In the genomic region with DNA sequence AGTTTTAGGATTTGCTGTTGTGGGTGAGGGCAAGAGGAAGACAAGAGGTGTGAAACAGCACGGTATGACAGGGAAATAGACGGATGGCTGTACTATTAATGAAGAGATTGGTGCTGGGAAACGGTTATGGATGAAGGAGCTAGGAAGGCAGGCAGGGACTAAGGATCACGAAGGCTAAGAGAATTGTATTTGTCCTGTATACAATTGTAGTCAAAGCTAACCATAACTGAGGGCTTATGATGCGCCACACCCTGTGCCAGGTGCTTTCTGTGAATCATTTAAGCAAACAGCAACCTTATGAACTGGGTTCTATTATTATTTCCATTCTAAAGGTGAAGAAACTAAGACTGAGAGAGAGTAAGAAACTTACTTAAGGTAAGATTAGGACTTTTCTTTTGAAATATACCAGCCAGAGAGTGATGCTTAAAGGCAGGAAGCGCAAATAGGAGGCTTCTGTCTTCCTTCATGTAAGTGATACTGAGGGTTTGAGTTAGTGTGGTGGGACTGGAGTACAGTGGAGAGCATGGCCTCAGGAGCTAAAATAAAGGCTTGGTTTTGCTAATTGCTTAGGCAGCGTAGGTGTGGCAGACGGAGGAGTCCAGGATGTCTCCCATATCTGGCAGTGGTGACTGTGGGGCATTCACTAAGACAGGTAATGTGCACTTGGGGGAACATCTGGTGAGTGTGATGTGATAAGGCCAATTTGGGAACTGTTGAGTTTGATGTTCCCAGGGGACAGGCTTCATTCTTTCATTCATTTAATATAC, we compare ENCODE assay signal across 21 cellular contexts.
DNase-seq lines count a peak whose midpoint lies in the region; ATAC-seq, FAIRE-seq and TF ChIP-seq lines count a peak whose summit lies in the region.
"Had no signal": no experiment of that assay in that cellular context is flagged by ENCODE, and none has a peak within 500 bp of the region (broad histone marks: within the 10 kb centered on the region; RNA-seq: fewer than 3 reads in every experiment).

No MANE protein-coding gene starts in this region.

- H3K27me3 ChIP-seq in BE2C (no peaks in the 10 kb centered on the region), bronchial epithelial cell (ENCODE audit: control insufficient read depth, insufficient read depth, low read length) (no peaks in the 10 kb centered on the region), left lung (no peaks in the 10 kb centered on the region)
- H3K27me3 ChIP-seq: stomach had no signal

- peak overlapping the region in 1 of 2 donors; percentile 41 for H3K27ac ChIP-seq in left lung
- H3K27ac ChIP-seq: KMS-11 had no signal

- H3K36me3 Mint-ChIP-seq in activated naive CD4-positive, alpha-beta T cell treated with anti-CD3 and anti-CD28 coated beads for 36 hours (ENCODE audit: low read depth) = peaks cover 12% of the 10 kb centered on the region
- H3K36me3 Mint-ChIP-seq: activated naive CD4-positive, alpha-beta T cell treated with anti-CD3 and anti-CD28 coated beads, Interleukin-2, amount 50 U/mL, for 72 hours had no signal

- no peaks in the 10 kb centered on the region for H3K9me3 Mint-ChIP-seq in activated naive CD4-positive, alpha-beta T cell treated with anti-CD3 and anti-CD28 coated beads for 36 hours
- H3K9me3 Mint-ChIP-seq: activated naive CD4-positive, alpha-beta T cell treated with anti-CD3 and anti-CD28 coated beads, Interleukin-2, amount 50 U/mL, for 72 hours had no signal

- ATAC-seq in left lung = peak; percentile 66
- no peak for ATAC-seq in HG02884 (IDR thresholded peaks at IDR 0.05; ENCODE audit: unreplicated experiment)
- ATAC-seq: activated naive CD4-positive, alpha-beta T cell treated with anti-CD3 and anti-CD28 coated beads, Interleukin-2, amount 50 U/mL, for 72 hours; Panc1 had no signal

- no peak for FAIRE-seq in bronchial epithelial cell (lab: Jason Lieb, UNC)
- FAIRE-seq: G401.6, GM12892, H1 had no signal

- H3K4me1 Mint-ChIP-seq in activated naive CD4-positive, alpha-beta T cell treated with anti-CD3 and anti-CD28 coated beads for 36 hours (ENCODE audit: low read depth) = no peaks in the 10 kb centered on the region

- peaks cover 29% of the 10 kb centered on the region for H3K4me1 ChIP-seq in BE2C
- peaks cover 0 to 5% of the 10 kb centered on the region in 2 donors for H3K4me1 ChIP-seq in left lung

- H3K4me3 ChIP-seq in BE2C (ENCODE audit: low read depth, low read length) = no peak overlapping the region
- H3K4me3 ChIP-seq in bronchial epithelial cell (ENCODE audit: low read depth, low read length) = no peak overlapping the region
- H3K4me3 ChIP-seq in left lung = no peak overlapping the region
- H3K4me3 ChIP-seq: stomach had no signal

- no peaks in the 10 kb centered on the region for H3K9me3 ChIP-seq in BE2C
- no peaks in the 10 kb centered on the region for H3K9me3 ChIP-seq in left lung
- H3K9me3 ChIP-seq: stomach had no signal

- no peak overlapping the region for H3K4me3 Mint-ChIP-seq in activated naive CD4-positive, alpha-beta T cell treated with anti-CD3 and anti-CD28 coated beads for 36 hours

- H3K27me3 Mint-ChIP-seq in activated naive CD4-positive, alpha-beta T cell treated with anti-CD3 and anti-CD28 coated beads for 36 hours (ENCODE audit: low read depth) = no peaks in the 10 kb centered on the region

- H3K36me3 ChIP-seq in BE2C = no peaks in the 10 kb centered on the region
- no peaks in the 10 kb centered on the region for H3K36me3 ChIP-seq in bronchial epithelial cell (ENCODE audit: control insufficient read depth, insufficient read depth, low read length)
- peaks cover 0 to 11% of the 10 kb centered on the region in 2 donors for H3K36me3 ChIP-seq in left lung

- CTCF ChIA-PET in activated naive CD4-positive, alpha-beta T cell treated with anti-CD3 and anti-CD28 coated beads for 36 hours (lab: Charles Lee) = interaction anchor here (1.2 to 3.2 kb wide), 3 partner anchors 9 to 128 kb away, joined by 3 to 12 read pairs (median 4); no protein-coding TSS in a partner anchor

- no peak for TF ChIP-seq CTCF in BE2C (IDR thresholded peaks at IDR 0.05; ENCODE audit: low read depth, low read length)
- TF ChIP-seq CTCF in bronchial epithelial cell (IDR thresholded peaks at IDR 0.05; ENCODE audit: insufficient read depth, low read length, severe bottlenecking) = no peak
- TF ChIP-seq CTCF in left lung (IDR thresholded peaks at IDR 0.05) = no peak

- intact Hi-C loops in left lung (cut with DNase I) = no loop called here
- intact Hi-C loops in activated naive CD4-positive, alpha-beta T cell treated with anti-CD3 and anti-CD28 coated beads for 36 hours (cut with micrococcal nuclease) = no loop called here

- DNase-seq in BE2C = peak; percentile 12
- peak; percentile 55 for DNase-seq in LoVo (ENCODE audit: low spot score)
- peak; percentile 71 for DNase-seq in bronchial epithelial cell (ENCODE audit: low read depth)
- DNase-seq in left lung = no peak
- DNase-seq in activated naive CD4-positive, alpha-beta T cell treated with anti-CD3 and anti-CD28 coated beads for 36 hours = no peak
- no peak for DNase-seq in A172 (ENCODE audit: low spot score)
- DNase-seq in NCI-H446 treated with DMSO at 0.1 percent for 48 hours (lab: John Stamatoyannopoulos, UW) = no peak
- DNase-seq: activated CD4-positive, alpha-beta T cell treated with anti-CD3 and anti-CD28 coated beads, Interleukin-2, amount 50 U/mL, for 48 hours; activated T-cell treated with anti-CD3 and anti-CD28 coated beads, Interleukin-2, amount 50 U/mL, for 1 hour; dermis blood vessel endothelial cell; hippocampal formation; NCI-H1105 treated with DMSO at 0.1 percent for 48 hours; NCI-H446; stomach had no signal

- no peak overlapping the region for H3K27ac Mint-ChIP-seq in activated naive CD4-positive, alpha-beta T cell treated with anti-CD3 and anti-CD28 coated beads for 36 hours
- H3K27ac Mint-ChIP-seq: activated naive CD4-positive, alpha-beta T cell treated with anti-CD3 and anti-CD28 coated beads, Interleukin-2, amount 50 U/mL, for 72 hours had no signal

Comparison
In these comparisons a context has a peak if more than half of its experiments do, and no peak if none do; other contexts are left out.
1. DNase-seq: peak in BE2C (single experiment), LoVo (single experiment) and bronchial epithelial cell (single experiment); none in left lung (0 of 2), activated naive CD4-positive, alpha-beta T cell treated with anti-CD3 and anti-CD28 coated beads for 36 hours (single experiment), A172 (single experiment) and NCI-H446 treated with DMSO at 0.1 percent for 48 hours (single experiment).